Comparison of ENCODE assay signal across 10 cellular contexts in the genomic region with DNA sequence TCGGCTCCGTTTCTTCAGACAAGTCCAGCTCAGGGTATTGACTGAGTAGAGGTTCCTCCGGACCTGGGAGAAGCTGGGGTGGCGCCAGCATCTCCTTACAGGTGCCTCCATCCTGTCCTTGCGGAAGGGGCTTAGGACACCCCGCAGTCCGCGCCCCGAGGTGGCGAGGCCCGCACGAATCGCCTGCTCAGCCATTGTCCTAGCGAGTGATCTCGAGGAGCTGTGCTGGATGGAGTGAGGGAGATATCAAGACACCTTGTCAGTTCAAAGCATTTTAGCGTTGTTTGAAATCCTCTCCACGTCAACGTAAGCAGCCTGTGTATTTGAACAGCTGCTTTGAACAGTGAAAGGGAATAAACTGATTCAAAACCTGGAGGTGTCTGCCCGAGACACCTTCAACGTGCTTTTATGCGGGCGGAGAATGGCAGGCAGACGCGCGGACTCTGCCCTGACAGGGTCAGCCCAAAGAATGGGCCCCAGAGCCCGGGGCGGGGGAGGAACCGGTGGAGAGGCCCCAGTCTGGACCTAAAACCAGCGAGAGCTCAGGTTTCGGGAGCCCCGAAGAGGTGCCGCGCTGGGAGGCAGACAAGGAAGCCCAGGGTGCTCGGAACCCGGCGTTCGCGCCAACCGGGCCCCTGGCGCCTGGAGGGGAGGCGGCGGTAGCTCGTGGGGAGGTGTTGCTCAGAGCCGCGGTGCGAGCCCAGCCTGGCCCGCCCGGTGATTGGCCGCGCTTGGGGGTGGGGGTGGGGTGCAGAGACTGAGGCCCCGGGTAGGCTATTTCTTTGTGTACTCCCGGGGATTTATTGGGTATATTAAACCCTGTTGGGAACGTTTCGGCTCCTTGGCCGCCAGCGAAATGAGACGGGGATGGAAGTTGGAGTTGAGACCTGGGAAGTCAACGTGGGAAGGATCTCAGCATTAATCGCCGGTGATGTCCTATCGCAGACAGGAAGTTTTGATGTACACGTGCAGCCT. TPM values are rescaled to one million over a fixed set of nuclear protein-coding genes. Genes with fewer than 3 reads are reported as not detected.
A peak's percentile ranks its signal among the peaks of the same experiment; 100 is the strongest.
DNase-seq lines count a peak whose midpoint lies in the region; ATAC-seq and TF ChIP-seq lines count a peak whose summit lies in the region.
"Had no signal": no experiment of that assay in that cellular context is flagged by ENCODE, and none has a peak within 500 bp of the region (broad histone marks: within the 10 kb centered on the region; RNA-seq: fewer than 3 reads in every experiment).

No MANE protein-coding gene starts in this region.

- peak overlapping the region; percentile 91 for H3K27ac ChIP-seq in SK-N-MC
- H3K27ac ChIP-seq in transverse colon, result no peak overlapping the region
- H3K27ac ChIP-seq: tibial artery had no signal

- 0 to 13% methylated on average over 2 to 61 of the region's 62 CpGs for WGBS in transverse colon (ENCODE audit: low coverage in 1 of 2), 2 donors

- H3K27me3 Mint-ChIP-seq in activated naive CD4-positive, alpha-beta T cell treated with anti-CD3 and anti-CD28 coated beads for 36 hours (ENCODE audit: low read depth), result peaks cover 74% of the 10 kb centered on the region

- H3K27ac Mint-ChIP-seq in activated naive CD4-positive, alpha-beta T cell treated with anti-CD3 and anti-CD28 coated beads for 36 hours, result no peak overlapping the region

- peaks cover 13% of the 10 kb centered on the region; the same call in 1 of the 2 replicates for H3K9me3 ChIP-seq in SK-N-MC (ENCODE audit: low read depth, low read length)
- no peaks in the 10 kb centered on the region for H3K9me3 ChIP-seq in iPS-15b (ENCODE audit: control insufficient read depth, insufficient read depth, low read length)
- no peaks in the 10 kb centered on the region for H3K9me3 ChIP-seq in transverse colon
- H3K9me3 ChIP-seq: tibial artery had no signal

- no peaks in the 10 kb centered on the region for H3K9me3 Mint-ChIP-seq in activated naive CD4-positive, alpha-beta T cell treated with anti-CD3 and anti-CD28 coated beads for 36 hours

- no peak for TF ChIP-seq EP300 in transverse colon (IDR thresholded peaks at IDR 0.05; ENCODE audit: low read depth)

- no peak for TF ChIP-seq POLR2A in transverse colon (IDR thresholded peaks at IDR 0.05)

- intact Hi-C loops in activated naive CD4-positive, alpha-beta T cell treated with anti-CD3 and anti-CD28 coated beads for 36 hours (cut with micrococcal nuclease), result loop anchor here (2.0 to 10.0 kb wide), 4 partner anchors 777 to 1934 kb away; a partner anchor contains a TSS
- intact Hi-C loops in left ventricle myocardium superior (cut with micrococcal nuclease), result no loop called here
- intact Hi-C loops in transverse colon (cut with DNase I; ENCODE audit: low total_unique reads), result no loop called here

- CTCF ChIA-PET in activated naive CD4-positive, alpha-beta T cell treated with anti-CD3 and anti-CD28 coated beads for 36 hours (lab: Charles Lee), result no interaction called here

- H3K9ac ChIP-seq in SK-N-MC (ENCODE audit: insufficient read length), result peak overlapping the region; percentile 80
- no peak overlapping the region for H3K9ac ChIP-seq in iPS-15b (ENCODE audit: low read depth, low read length)

- H3K27me3 ChIP-seq in iPS-15b (ENCODE audit: control insufficient read depth, insufficient read depth, low read length) (peaks cover 93% of the 10 kb centered on the region), transverse colon (peaks cover 99% of the 10 kb centered on the region)

- H3K36me3 ChIP-seq in SK-N-MC (ENCODE audit: insufficient read depth, low read length) (peaks cover 10% of the 10 kb centered on the region), iPS-15b (ENCODE audit: control insufficient read depth, insufficient read depth, low read length) (no peaks in the 10 kb centered on the region), transverse colon (no peaks in the 10 kb centered on the region)
- H3K36me3 ChIP-seq: tibial artery had no signal

- peaks cover 48% of the 10 kb centered on the region for H3K4me1 Mint-ChIP-seq in activated naive CD4-positive, alpha-beta T cell treated with anti-CD3 and anti-CD28 coated beads for 36 hours (ENCODE audit: low read depth)

- ATAC-seq in stimulated activated naive CD8-positive, alpha-beta T cell treated with anti-CD3 and anti-CD28 coated beads, Interleukin-15, Interleukin-2, amounts not matched to agents 100 U/mL and 50 U/mL, for 24 hours, result no peak
- ATAC-seq in GM19397 (IDR thresholded peaks at IDR 0.05; ENCODE audit: unreplicated experiment) (no peak), left ventricle myocardium superior (no peak)

- H3K4me1 ChIP-seq in iPS-15b (ENCODE audit: control insufficient read depth, insufficient read depth, low read length) (peaks cover 14% of the 10 kb centered on the region), transverse colon (peaks cover 24 to 57% (median 44%) of the 10 kb centered on the region in 4 donors)

- no peak for TF ChIP-seq CTCF in transverse colon (IDR thresholded peaks at IDR 0.05)

- H3K4me3 ChIP-seq in SK-N-MC (peak overlapping the region; percentile 79), iPS-15b (ENCODE audit: low read depth, low read length) (peak overlapping the region; percentile 45), transverse colon (peak overlapping the region in 1 of 4 donors; percentile 27)

- DNase-seq in activated naive CD4-positive, alpha-beta T cell treated with anti-CD3 and anti-CD28 coated beads for 36 hours, result no peak
- DNase-seq in activated naive CD4-positive, alpha-beta T cell (lab: John Stamatoyannopoulos, UW), result no peak
- no peak for DNase-seq in SK-N-MC (ENCODE audit: low read depth, low spot score)
- DNase-seq in stimulated activated naive CD8-positive, alpha-beta T cell treated with anti-CD3 and anti-CD28 coated beads, Interleukin-15, Interleukin-2, amounts not matched to agents 100 U/mL and 50 U/mL, for 24 hours, result peak; percentile 13
- no peak for DNase-seq in left ventricle myocardium superior
- no peak for DNase-seq in transverse colon
- DNase-seq: KG1, tibial artery had no signal

- H3K36me3 Mint-ChIP-seq in activated naive CD4-positive, alpha-beta T cell treated with anti-CD3 and anti-CD28 coated beads for 36 hours (ENCODE audit: low read depth), result no peaks in the 10 kb centered on the region

- in situ Hi-C loops in transverse colon (cut with MboI; ENCODE audit: low pct_ligation_motif_present in 1 of 4, low pct_unique_long_range_greater_than_20kb in 1 of 4, low sequenced_read_pairs in 3 of 4), result no loop called here

- H3K4me3 Mint-ChIP-seq in activated naive CD4-positive, alpha-beta T cell treated with anti-CD3 and anti-CD28 coated beads for 36 hours, result peak overlapping the region; percentile 48

RNA-seq across cellular contexts. Expression of a gene that starts 3.0 kb away (rescaled TPM):
- total RNA-seq in activated naive CD4-positive, alpha-beta T cell treated with anti-CD3 and anti-CD28 coated beads for 36 hours, result not detected
- not detected for total RNA-seq in left ventricle myocardium superior
- not detected for total RNA-seq in transverse colon
